In genomic region chr10:7426349-7426748, GRCh38 we compare ENCODE assay signal across 29 cellular contexts.
"Had no signal": no experiment of that assay in that cellular context is flagged by ENCODE, and none has a peak within 500 bp of the region (broad histone marks: within the 10 kb centered on the region; RNA-seq: fewer than 3 reads in every experiment).

No MANE protein-coding gene starts in this region.

- H3K4me2 ChIP-seq: neural progenitor cell, smooth muscle cell had no signal

- H3K4me1 ChIP-seq: lower lobe of right lung, parathyroid adenoma, psoas muscle, right lobe of liver, tibial nerve, upper lobe of left lung, vagina had no signal

- DNase-seq: hippocampal formation; kidney glomerular epithelial cell; left cardiac atrium; lower lobe of right lung; mesendoderm; naive B cell; natural killer cell; nephron progenitor cell; occipital lobe; psoas muscle; right lobe of liver; stimulated activated CD4-positive, alpha-beta T cell treated with anti-CD3 and anti-CD28 coated beads, Interleukin-1b, Interleukin-23, amount 100 ng/mL, for 48 hours; stimulated activated CD4-positive, alpha-beta T cell treated with anti-CD3 and anti-CD28 coated beads, Interleukin-2, amount 100 ng/mL, for 48 hours; stimulated activated CD4-positive, alpha-beta T cell treated with anti-CD3 and anti-CD28 coated beads, Interleukin-4, amount 100 ng/mL, for 4 hours; stimulated activated CD8-positive, alpha-beta memory T cell treated with anti-CD3 and anti-CD28 coated beads, Interleukin-4, amount 100 ng/mL, for 48 hours; stimulated activated naive CD4-positive, alpha-beta T cell treated with Interleukin-2 at 50 U/mL for 16 hours; stimulated activated naive CD8-positive, alpha-beta T cell treated with anti-CD3 and anti-CD28 coated beads, Interleukin-15, amount 100 ng/mL, for 72 hours; substantia nigra; upper lobe of left lung had no signal

- H3K9me3 ChIP-seq: lower lobe of right lung, neutrophil, psoas muscle, right lobe of liver, tibial nerve, upper lobe of left lung, vagina had no signal

- H3K79me2 ChIP-seq: parathyroid adenoma had no signal

- H3K27me3 ChIP-seq: neural progenitor cell, tibial nerve, upper lobe of left lung, vagina had no signal

- H3K36me3 Mint-ChIP-seq: mesothelial cell of epicardium; naive B cell; natural killer cell; neural progenitor cell; stimulated activated memory B cell treated with anti-CD40 and anti-IgM and Interleukin-4, amounts not matched to agents 10 μg/mL and 1 μg/mL and 100 μg/mL, for 72 hours had no signal

- H3K4me3 ChIP-seq: lower lobe of right lung, neural progenitor cell, psoas muscle, right lobe of liver, smooth muscle cell, tibial nerve, upper lobe of left lung, vagina had no signal

- ATAC-seq: left cardiac atrium; left lobe of liver; lower lobe of right lung; natural killer cell; psoas muscle; right lobe of liver; stimulated activated memory B cell treated with anti-CD40 and anti-IgM and Interleukin-4, amounts not matched to agents 10 μg/mL and 1 μg/mL and 100 μg/mL, for 72 hours; stimulated activated naive CD8-positive, alpha-beta T cell treated with anti-CD3 and anti-CD28 coated beads, Interleukin-15, amount 100 ng/mL, for 72 hours had no signal

- H3K36me3 ChIP-seq: lower lobe of right lung, neural progenitor cell, neutrophil, right lobe of liver, tibial nerve, upper lobe of left lung, vagina had no signal

- H3K27ac ChIP-seq: lower lobe of right lung, neural progenitor cell, neutrophil, parathyroid adenoma, psoas muscle, right lobe of liver, tibial nerve, upper lobe of left lung, vagina had no signal

- H3K27me3 Mint-ChIP-seq: stimulated activated memory B cell treated with anti-CD40 and anti-IgM and Interleukin-4, amounts not matched to agents 10 μg/mL and 1 μg/mL and 100 μg/mL, for 72 hours; stimulated activated naive CD8-positive, alpha-beta T cell treated with anti-CD3 and anti-CD28 coated beads, Interleukin-15, amount 100 ng/mL, for 72 hours had no signal

- FAIRE-seq: keratinocyte had no signal

- H3K4me3 Mint-ChIP-seq: mesothelial cell of epicardium; naive B cell; natural killer cell; nephron progenitor cell; neural progenitor cell; stimulated activated memory B cell treated with anti-CD40 and anti-IgM and Interleukin-4, amounts not matched to agents 10 μg/mL and 1 μg/mL and 100 μg/mL, for 72 hours; stimulated activated naive CD8-positive, alpha-beta T cell treated with anti-CD3 and anti-CD28 coated beads, Interleukin-15, amount 100 ng/mL, for 72 hours had no signal

- H2AFZ ChIP-seq: neural progenitor cell, parathyroid adenoma had no signal

- H3K4me1 Mint-ChIP-seq: mesothelial cell of epicardium had no signal

- H3K27ac Mint-ChIP-seq: mesothelial cell of epicardium; naive B cell; natural killer cell; nephron progenitor cell; neural progenitor cell; stimulated activated memory B cell treated with anti-CD40 and anti-IgM and Interleukin-4, amounts not matched to agents 10 μg/mL and 1 μg/mL and 100 μg/mL, for 72 hours; stimulated activated naive CD8-positive, alpha-beta T cell treated with anti-CD3 and anti-CD28 coated beads, Interleukin-15, amount 100 ng/mL, for 72 hours had no signal

- H3K9ac ChIP-seq: neural progenitor cell, parathyroid adenoma had no signal

- H3K9me3 Mint-ChIP-seq: mesothelial cell of epicardium; naive B cell; natural killer cell; nephron progenitor cell; stimulated activated memory B cell treated with anti-CD40 and anti-IgM and Interleukin-4, amounts not matched to agents 10 μg/mL and 1 μg/mL and 100 μg/mL, for 72 hours; stimulated activated naive CD8-positive, alpha-beta T cell treated with anti-CD3 and anti-CD28 coated beads, Interleukin-15, amount 100 ng/mL, for 72 hours had no signal
